In genomic region chr4:82638479-82638878, GRCh38 we compare ENCODE assay signal across 15 cellular contexts.
A peak's percentile ranks its signal among the peaks of the same experiment; 100 is the strongest.
DNase-seq lines count a peak whose midpoint lies in the region; ATAC-seq and TF ChIP-seq lines count a peak whose summit lies in the region.
"Had no signal": no experiment of that assay in that cellular context is flagged by ENCODE, and none has a peak within 500 bp of the region (broad histone marks: within the 10 kb centered on the region; RNA-seq: fewer than 3 reads in every experiment).

No MANE protein-coding gene starts in this region.

- H3K9ac ChIP-seq in DND-41 (ENCODE audit: low read depth, low read length), result no peak overlapping the region

- no peak overlapping the region for H3K4me2 ChIP-seq in DND-41 (ENCODE audit: insufficient read depth, low read length)

- TF ChIP-seq CTCF in DND-41 (IDR thresholded peaks at IDR 0.05; ENCODE audit: borderline replicate concordance, extremely low read depth, low read length, poor library complexity, severe bottlenecking), result peak; percentile 49
- TF ChIP-seq CTCF in choroid plexus epithelial cell (conservative IDR thresholded peaks at IDR 0.05; ENCODE audit: low read depth, low read length), result peak; percentile 24
- no peak for TF ChIP-seq CTCF in coronary artery (IDR thresholded peaks at IDR 0.05)

- peak; percentile 80 for ATAC-seq in DND-41 (ENCODE audit: insufficient read depth, low read depth)
- ATAC-seq in GM19351 (IDR thresholded peaks at IDR 0.05; ENCODE audit: unreplicated experiment), result peak; percentile 48

- no peak overlapping the region for H2AFZ ChIP-seq in DND-41 (ENCODE audit: low read depth, low read length)

- H3K9me3 ChIP-seq in DND-41 (ENCODE audit: insufficient read depth, low read length, severe bottlenecking), result peaks cover 2% of the 10 kb centered on the region

- H3K4me3 ChIP-seq in DND-41 (ENCODE audit: low read depth in 1 of 2, low read length in 2 of 2) (no peak overlapping the region), choroid plexus epithelial cell (ENCODE audit: low read depth, low read length) (no peak overlapping the region), coronary artery (no peak overlapping the region)

- H3K79me2 ChIP-seq in DND-41 (ENCODE audit: insufficient read depth, low read length), result no peaks in the 10 kb centered on the region

- no peaks in the 10 kb centered on the region for H4K20me1 ChIP-seq in DND-41 (ENCODE audit: insufficient read depth, low read length)

- H3K36me3 ChIP-seq in DND-41 (ENCODE audit: insufficient read depth, low read length), result peaks cover 22% of the 10 kb centered on the region

- H3K4me1 ChIP-seq in DND-41 (ENCODE audit: insufficient read depth, low read length), result no peaks in the 10 kb centered on the region

- H3K27ac ChIP-seq in DND-41 (ENCODE audit: low read length) (no peak overlapping the region), coronary artery (no peak overlapping the region)

- peak; percentile 27 for DNase-seq in DND-41
- DNase-seq in NAMALWA (ENCODE audit: low spot score), result peak; percentile 47
- DNase-seq in choroid plexus epithelial cell (ENCODE audit: low read depth), result peak; percentile 12
- DNase-seq in hypothalamus (lab: John Stamatoyannopoulos, UW), result no peak
- DNase-seq in coronary artery (ENCODE audit: low spot score), result no peak
- DNase-seq in NCI-H146 treated with DMSO at 0.1 percent for 48 hours (lab: John Stamatoyannopoulos, UW; ENCODE audit: unreplicated experiment), result no peak
- DNase-seq: AML-193, DMS79, KG1, MM.1S, NCI-H1417, NCI-H226, NCI-H774, SIG-M5 had no signal

- H3K27me3 ChIP-seq in DND-41 (ENCODE audit: insufficient read depth, low read length, poor library complexity), result no peaks in the 10 kb centered on the region

Comparison
In these comparisons a context has a peak if more than half of its experiments do, and no peak if none do; other contexts are left out.
1. DNase-seq: peak in DND-41 (single experiment), NAMALWA (single experiment) and choroid plexus epithelial cell (single experiment); none in hypothalamus (0 of 51), coronary artery (single experiment) and NCI-H146 treated with DMSO at 0.1 percent for 48 hours (single experiment).